10 cellular contexts compared by ENCODE assay signal in the genomic region with DNA sequence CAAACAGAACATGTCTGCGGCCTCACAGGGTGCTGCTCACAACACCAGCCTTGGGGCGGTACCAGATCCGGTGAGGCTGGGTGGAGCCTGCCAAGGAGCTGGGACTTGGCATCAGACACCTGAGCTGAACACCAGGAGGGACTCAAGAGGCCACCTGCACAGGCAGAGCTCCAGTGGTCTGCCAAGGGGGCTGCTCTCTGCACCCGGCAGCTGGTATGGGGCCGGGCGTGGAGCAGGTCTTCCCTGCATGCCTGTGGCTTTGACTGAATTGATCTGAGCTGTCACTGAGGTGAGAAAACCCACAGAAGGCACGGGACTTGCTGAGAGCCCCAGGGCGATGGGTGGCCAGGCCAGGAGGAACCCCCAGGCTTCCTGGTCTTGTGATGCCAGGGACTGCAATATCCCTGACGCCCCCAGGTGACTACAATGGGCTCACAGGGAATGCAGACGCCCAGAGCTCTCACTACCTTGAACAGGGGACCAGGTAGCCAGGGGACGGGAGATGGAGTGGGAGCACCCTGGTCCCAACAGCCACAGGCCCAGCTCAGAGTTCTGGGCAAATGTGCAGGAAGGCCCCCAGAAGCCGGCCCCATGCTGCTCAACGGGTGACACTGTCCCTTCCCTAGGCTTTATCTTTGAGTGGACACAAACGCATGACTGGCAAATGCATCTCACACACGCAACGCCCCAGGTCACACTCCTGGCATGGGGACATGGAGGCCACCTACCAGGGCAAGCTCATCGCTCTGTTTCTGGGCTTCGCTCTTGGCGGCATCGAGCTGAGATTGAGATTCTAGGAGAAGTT. TPM values are rescaled to one million over a fixed set of nuclear protein-coding genes. Genes with fewer than 3 reads are reported as not detected.
DNase-seq lines count a peak whose midpoint lies in the region; ATAC-seq, FAIRE-seq and TF ChIP-seq lines count a peak whose summit lies in the region.
"Had no signal": no experiment of that assay in that cellular context is flagged by ENCODE, and none has a peak within 500 bp of the region (broad histone marks: within the 10 kb centered on the region; RNA-seq: fewer than 3 reads in every experiment).

No MANE protein-coding gene starts in this region.

- FAIRE-seq in astrocyte (lab: Jason Lieb, UNC), result no peak

- H3K27ac ChIP-seq in BLaER1 (peak overlapping the region; percentile 93), HL-60 (replicated peaks) (peak overlapping the region; percentile 94), astrocyte (ENCODE audit: low read depth, low read length) (no peak overlapping the region)
- H3K27ac ChIP-seq: testis had no signal

- H2AFZ ChIP-seq in astrocyte (ENCODE audit: low read depth, low read length), result no peak overlapping the region

- H3K4me3 Mint-ChIP-seq in astrocyte (ENCODE audit: unreplicated experiment) (no peak overlapping the region), nephron progenitor cell (no peak overlapping the region)
- no peak overlapping the region for H3K4me3 Mint-ChIP-seq in stimulated activated memory B cell treated with anti-CD40 and anti-IgM and Interleukin-4, amounts not matched to agents 10 μg/mL and 1 μg/mL and 100 μg/mL, for 72 hours

- H3K27ac Mint-ChIP-seq in astrocyte (ENCODE audit: unreplicated experiment) (peak overlapping the region; percentile 78), nephron progenitor cell (peak overlapping the region; percentile 91)
- no peak overlapping the region for H3K27ac Mint-ChIP-seq in stimulated activated memory B cell treated with anti-CD40 and anti-IgM and Interleukin-4, amounts not matched to agents 10 μg/mL and 1 μg/mL and 100 μg/mL, for 72 hours

- H3K4me1 ChIP-seq in BLaER1 (peaks cover 98% of the 10 kb centered on the region), astrocyte (ENCODE audit: insufficient read depth, low read length) (peaks cover 4% of the 10 kb centered on the region)
- H3K4me1 ChIP-seq: testis had no signal

- H3K4me3 ChIP-seq in BLaER1 (0 out of 2 replicates have a peak overlapping the region, but pooled peaks have one; percentile 65), HL-60 (replicated peaks; ENCODE audit: insufficient read depth, low read length) (no peak overlapping the region), astrocyte (ENCODE audit: insufficient read depth, low read depth, low read length) (no peak overlapping the region)
- H3K4me3 ChIP-seq: testis had no signal

- peaks cover 16% of the 10 kb centered on the region; the same call in 1 of the 2 replicates for H4K20me1 ChIP-seq in BLaER1
- H4K20me1 ChIP-seq in astrocyte (ENCODE audit: insufficient read depth, low read length), result peaks cover 98% of the 10 kb centered on the region

- H3K4me1 Mint-ChIP-seq in astrocyte (ENCODE audit: low read depth, unreplicated experiment) (no peaks in the 10 kb centered on the region), nephron progenitor cell (peaks cover 5% of the 10 kb centered on the region)
- peaks cover 7% of the 10 kb centered on the region for H3K4me1 Mint-ChIP-seq in stimulated activated memory B cell treated with anti-CD40 and anti-IgM and Interleukin-4, amounts not matched to agents 10 μg/mL and 1 μg/mL and 100 μg/mL, for 72 hours

- H3K9me3 ChIP-seq in BLaER1, result no peaks in the 10 kb centered on the region
- H3K9me3 ChIP-seq in astrocyte (ENCODE audit: insufficient read depth, low read depth, low read length), result no peaks in the 10 kb centered on the region
- H3K9me3 ChIP-seq: testis had no signal

- peaks cover 3% of the 10 kb centered on the region for H3K79me2 ChIP-seq in astrocyte (ENCODE audit: insufficient read depth, low read length)

- H3K36me3 ChIP-seq in BLaER1 (peaks cover 58% of the 10 kb centered on the region), astrocyte (ENCODE audit: insufficient read depth, low read length) (peaks cover 47% of the 10 kb centered on the region)

- H3K4me2 ChIP-seq in BLaER1 (peak overlapping the region; percentile 97), astrocyte (ENCODE audit: low read length) (no peak overlapping the region)

- DNase-seq in HL-60 (ENCODE audit: low read depth in 1 of 2, low spot score in 1 of 2), result no peak
- no peak for DNase-seq in astrocyte (ENCODE audit: low read depth)
- DNase-seq in nephron progenitor cell, result peak; percentile 1
- DNase-seq in HCEC 1CT, result no peak
- no peak for DNase-seq in dedifferentiated amniotic fluid mesenchymal stem cell (ENCODE audit: extremely low spot score)
- no peak for DNase-seq in stimulated activated CD4-positive, alpha-beta T cell treated with anti-CD3 and anti-CD28 coated beads, Interleukin-12 subunit alpha, Interleukin-12 subunit beta, amount 100 ng/mL, for 4 hours
- DNase-seq: activated gamma-delta T cell treated with Interleukin-2 at 50 U/mL for 16 hours had no signal

- H3K36me3 Mint-ChIP-seq in astrocyte (ENCODE audit: low read depth, unreplicated experiment) (peaks cover 8% of the 10 kb centered on the region), nephron progenitor cell (ENCODE audit: low read depth) (peaks cover 5% of the 10 kb centered on the region)
- H3K36me3 Mint-ChIP-seq in stimulated activated memory B cell treated with anti-CD40 and anti-IgM and Interleukin-4, amounts not matched to agents 10 μg/mL and 1 μg/mL and 100 μg/mL, for 72 hours, result peaks cover 38% of the 10 kb centered on the region

- H3K9ac ChIP-seq in BLaER1 (peak overlapping the region; percentile 82), astrocyte (ENCODE audit: low read length) (no peak overlapping the region)

- H3K27me3 Mint-ChIP-seq in astrocyte (ENCODE audit: low read depth, unreplicated experiment), result no peaks in the 10 kb centered on the region
- H3K27me3 Mint-ChIP-seq in nephron progenitor cell (ENCODE audit: low read depth, poor library complexity), result no peaks in the 10 kb centered on the region
- no peaks in the 10 kb centered on the region for H3K27me3 Mint-ChIP-seq in stimulated activated memory B cell treated with anti-CD40 and anti-IgM and Interleukin-4, amounts not matched to agents 10 μg/mL and 1 μg/mL and 100 μg/mL, for 72 hours

- no peak for TF ChIP-seq CTCF in HL-60 (IDR thresholded peaks at IDR 0.05; ENCODE audit: insufficient read depth, low read length)
- no peak for TF ChIP-seq CTCF in astrocyte (IDR thresholded peaks at IDR 0.05; ENCODE audit: insufficient read depth, low read depth, low read length)
- TF ChIP-seq CTCF in nephron progenitor cell (IDR thresholded peaks at IDR 0.05), result no peak

- H3K27me3 ChIP-seq in BLaER1, result no peaks in the 10 kb centered on the region
- H3K27me3 ChIP-seq in HL-60 (ENCODE audit: insufficient read depth, poor library complexity, severe bottlenecking), result no peaks in the 10 kb centered on the region
- no peaks in the 10 kb centered on the region for H3K27me3 ChIP-seq in astrocyte (ENCODE audit: insufficient read depth, low read length)
- H3K27me3 ChIP-seq: testis had no signal

- no peak for ATAC-seq in stimulated activated memory B cell treated with anti-CD40 and anti-IgM and Interleukin-4, amounts not matched to agents 10 μg/mL and 1 μg/mL and 100 μg/mL, for 72 hours

- H3K9me3 Mint-ChIP-seq in astrocyte (ENCODE audit: unreplicated experiment), result no peaks in the 10 kb centered on the region
- no peaks in the 10 kb centered on the region for H3K9me3 Mint-ChIP-seq in nephron progenitor cell
- no peaks in the 10 kb centered on the region for H3K9me3 Mint-ChIP-seq in stimulated activated memory B cell treated with anti-CD40 and anti-IgM and Interleukin-4, amounts not matched to agents 10 μg/mL and 1 μg/mL and 100 μg/mL, for 72 hours

RNA-seq across cellular contexts. Expression of a gene that starts 48.2 kb away (rescaled TPM):
- 542 and 552 TPM in 2 replicates for total RNA-seq in astrocyte
